1 cellular context compared by ENCODE assay signal in genomic region chr9:82313697-82314096, GRCh38.
TF ChIP-seq lines count a peak whose summit lies in the region.

No MANE protein-coding gene starts in this region.

TF ChIP-seq in HepG2, 621 proteins besides CTCF, POLR2A, EP300 and RAD21 (continued from another document and continues in another):
- TF ChIP-seq ZMYM4 (CRISPR knock-in tag; IDR thresholded peaks at IDR 0.05) (peak; percentile 28; the same call in 1 of the 2 replicates), ZNF644 (CRISPR knock-in tag; IDR thresholded peaks at IDR 0.05; ENCODE audit: low read depth) (peak; percentile 63; the same call in 1 of the 2 replicates), PHF21A (CRISPR knock-in tag; IDR thresholded peaks at IDR 0.05) (no peak), KLF6 (CRISPR knock-in tag; IDR thresholded peaks at IDR 0.05) (no peak), ZMAT3 (CRISPR knock-in tag; conservative IDR thresholded peaks at IDR 0.05) (no peak), ZNF331 (CRISPR knock-in tag; IDR thresholded peaks at IDR 0.05) (peak; percentile 68; the same call in 1 of the 2 replicates), HNF4A (CRISPR knock-in tag; IDR thresholded peaks at IDR 0.05) (peak; percentile 83), HOXA7 (CRISPR knock-in tag; IDR thresholded peaks at IDR 0.05) (no peak), ZSCAN5A (CRISPR knock-in tag; IDR thresholded peaks at IDR 0.05; ENCODE audit: borderline replicate concordance) (no peak), FOSL2 (CRISPR knock-in tag; IDR thresholded peaks at IDR 0.05) (peak; percentile 22; the same call in 1 of the 2 replicates), CCAR2 (optimal IDR thresholded peaks at IDR 0.05; ENCODE audit: low read depth, low read length) (no peak), CEBPG (CRISPR knock-in tag; IDR thresholded peaks at IDR 0.05) (peak; percentile 75), STAG1 (CRISPR knock-in tag; IDR thresholded peaks at IDR 0.05) (no peak), ZNF773 (CRISPR knock-in tag; IDR thresholded peaks at IDR 0.05; ENCODE audit: borderline replicate concordance) (no peak), HMG20A (CRISPR knock-in tag; IDR thresholded peaks at IDR 0.05; ENCODE audit: borderline replicate concordance) (no peak), MAF1 (CRISPR knock-in tag; IDR thresholded peaks at IDR 0.05; ENCODE audit: borderline replicate concordance) (no peak), ZNF672 (CRISPR knock-in tag; IDR thresholded peaks at IDR 0.05) (no peak), ZNF558 (CRISPR knock-in tag; IDR thresholded peaks at IDR 0.05; ENCODE audit: borderline replicate concordance) (no peak), MAFG (CRISPR knock-in tag; IDR thresholded peaks at IDR 0.05) (no peak), NRL (CRISPR knock-in tag; IDR thresholded peaks at IDR 0.05; ENCODE audit: borderline replicate concordance) (no peak), FOXA1 (IDR thresholded peaks at IDR 0.05) (no peak), FOXA1 (CRISPR knock-in tag; IDR thresholded peaks at IDR 0.05) (peak; percentile 42), HHEX (CRISPR knock-in tag; IDR thresholded peaks at IDR 0.05) (no peak), ZNF549 (CRISPR knock-in tag; IDR thresholded peaks at IDR 0.05) (no peak), ADNP (CRISPR knock-in tag; IDR thresholded peaks at IDR 0.05) (no peak), CEBPB (IDR thresholded peaks at IDR 0.05; ENCODE audit: borderline replicate concordance, low read depth, low read length) (peak; percentile 74; the same call in 1 of the 2 replicates), PPARG (CRISPR knock-in tag; conservative IDR thresholded peaks at IDR 0.05) (0 out of 2 replicates have a peak, but pooled peaks have one; percentile 41), ZNF615 (CRISPR knock-in tag; IDR thresholded peaks at IDR 0.05; ENCODE audit: borderline replicate concordance) (no peak), MXI1 (IDR thresholded peaks at IDR 0.05; ENCODE audit: borderline replicate concordance, low read depth, low read length) (no peak), RFX5 (IDR thresholded peaks at IDR 0.05; ENCODE audit: low read depth, low read length) (no peak), FOXA3 (CRISPR knock-in tag; IDR thresholded peaks at IDR 0.05) (peak; percentile 32; the same call in 1 of the 2 replicates), RXRB (CRISPR knock-in tag; IDR thresholded peaks at IDR 0.05; ENCODE audit: borderline replicate concordance) (peak; percentile 48), RARA (CRISPR knock-in tag; IDR thresholded peaks at IDR 0.05) (peak; percentile 39; the same call in 1 of the 2 replicates), ZFY (CRISPR knock-in tag; IDR thresholded peaks at IDR 0.05) (no peak), ZBTB14 (CRISPR knock-in tag; IDR thresholded peaks at IDR 0.05) (no peak), AHR (CRISPR knock-in tag; IDR thresholded peaks at IDR 0.05) (no peak), NR3C1 (CRISPR knock-in tag; IDR thresholded peaks at IDR 0.05) (no peak), FOXJ3 (CRISPR knock-in tag; IDR thresholded peaks at IDR 0.05; ENCODE audit: borderline replicate concordance) (0 out of 2 replicates have a peak, but pooled peaks have one; percentile 22), JUN (CRISPR knock-in tag; IDR thresholded peaks at IDR 0.05) (no peak), SOX5 (CRISPR knock-in tag; IDR thresholded peaks at IDR 0.05; ENCODE audit: borderline replicate concordance) (no peak), SMC3 (IDR thresholded peaks at IDR 0.05; ENCODE audit: low read length) (no peak), SP140L (CRISPR knock-in tag; IDR thresholded peaks at IDR 0.05; ENCODE audit: borderline replicate concordance) (no peak), FOXP1 (IDR thresholded peaks at IDR 0.05) (no peak), FOXP1 (CRISPR knock-in tag; IDR thresholded peaks at IDR 0.05) (0 out of 2 replicates have a peak, but pooled peaks have one; percentile 54), ZNF3 (CRISPR knock-in tag; IDR thresholded peaks at IDR 0.05) (no peak), BCL6 (CRISPR knock-in tag; IDR thresholded peaks at IDR 0.05) (peak; percentile 89), ZNF274 (CRISPR knock-in tag; IDR thresholded peaks at IDR 0.05) (no peak), SMARCC2 (IDR thresholded peaks at IDR 0.05) (no peak), ATRX (CRISPR knock-in tag; IDR thresholded peaks at IDR 0.05; ENCODE audit: borderline replicate concordance) (no peak), TAF15 (IDR thresholded peaks at IDR 0.05; ENCODE audit: low read depth, low read length, poor library complexity, severe bottlenecking) (no peak), SETDB1 (CRISPR knock-in tag; IDR thresholded peaks at IDR 0.05; ENCODE audit: borderline replicate concordance) (no peak), ZIK1 (CRISPR knock-in tag; IDR thresholded peaks at IDR 0.05; ENCODE audit: borderline replicate concordance, low read depth) (no peak), STAT6 (CRISPR knock-in tag; IDR thresholded peaks at IDR 0.05; ENCODE audit: borderline replicate concordance) (no peak), ZFP36L1 (CRISPR knock-in tag; IDR thresholded peaks at IDR 0.05) (no peak), IKZF4 (CRISPR knock-in tag; IDR thresholded peaks at IDR 0.05; ENCODE audit: borderline replicate concordance, low read depth, not compliant biosample characterization) (no peak), SNAPC2 (CRISPR knock-in tag; IDR thresholded peaks at IDR 0.05) (no peak), ZNF17 (CRISPR knock-in tag; IDR thresholded peaks at IDR 0.05) (no peak)
- TF ChIP-seq, protein P1, sequence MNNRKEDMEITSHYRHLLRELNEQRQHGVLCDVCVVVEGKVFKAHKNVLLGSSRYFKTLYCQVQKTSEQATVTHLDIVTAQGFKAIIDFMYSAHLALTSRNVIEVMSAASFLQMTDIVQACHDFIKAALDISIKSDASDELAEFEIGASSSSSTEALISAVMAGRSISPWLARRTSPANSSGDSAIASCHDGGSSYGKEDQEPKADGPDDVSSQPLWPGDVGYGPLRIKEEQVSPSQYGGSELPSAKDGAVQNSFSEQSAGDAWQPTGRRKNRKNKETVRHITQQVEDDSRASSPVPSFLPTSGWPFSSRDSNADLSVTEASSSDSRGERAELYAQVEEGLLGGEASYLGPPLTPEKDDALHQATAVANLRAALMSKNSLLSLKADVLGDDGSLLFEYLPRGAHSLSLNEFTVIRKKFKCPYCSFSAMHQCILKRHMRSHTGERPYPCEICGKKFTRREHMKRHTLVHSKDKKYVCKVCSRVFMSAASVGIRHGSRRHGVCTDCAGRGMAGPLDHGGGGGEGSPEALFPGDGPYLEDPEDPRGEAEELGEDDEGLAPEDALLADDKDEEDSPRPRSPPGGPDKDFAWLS (CRISPR knock-in tag; IDR thresholded peaks at IDR 0.05; ENCODE audit: borderline replicate concordance) = no peak
- TF ChIP-seq, protein P2, sequence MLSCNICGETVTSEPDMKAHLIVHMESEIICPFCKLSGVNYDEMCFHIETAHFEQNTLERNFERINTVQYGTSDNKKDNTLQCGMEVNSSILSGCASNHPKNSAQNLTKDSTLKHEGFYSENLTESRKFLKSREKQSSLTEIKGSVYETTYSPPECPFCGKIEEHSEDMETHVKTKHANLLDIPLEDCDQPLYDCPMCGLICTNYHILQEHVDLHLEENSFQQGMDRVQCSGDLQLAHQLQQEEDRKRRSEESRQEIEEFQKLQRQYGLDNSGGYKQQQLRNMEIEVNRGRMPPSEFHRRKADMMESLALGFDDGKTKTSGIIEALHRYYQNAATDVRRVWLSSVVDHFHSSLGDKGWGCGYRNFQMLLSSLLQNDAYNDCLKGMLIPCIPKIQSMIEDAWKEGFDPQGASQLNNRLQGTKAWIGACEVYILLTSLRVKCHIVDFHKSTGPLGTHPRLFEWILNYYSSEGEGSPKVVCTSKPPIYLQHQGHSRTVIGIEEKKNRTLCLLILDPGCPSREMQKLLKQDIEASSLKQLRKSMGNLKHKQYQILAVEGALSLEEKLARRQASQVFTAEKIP (CRISPR knock-in tag; IDR thresholded peaks at IDR 0.05; ENCODE audit: borderline replicate concordance) = no peak
- TF ChIP-seq, protein P3, sequence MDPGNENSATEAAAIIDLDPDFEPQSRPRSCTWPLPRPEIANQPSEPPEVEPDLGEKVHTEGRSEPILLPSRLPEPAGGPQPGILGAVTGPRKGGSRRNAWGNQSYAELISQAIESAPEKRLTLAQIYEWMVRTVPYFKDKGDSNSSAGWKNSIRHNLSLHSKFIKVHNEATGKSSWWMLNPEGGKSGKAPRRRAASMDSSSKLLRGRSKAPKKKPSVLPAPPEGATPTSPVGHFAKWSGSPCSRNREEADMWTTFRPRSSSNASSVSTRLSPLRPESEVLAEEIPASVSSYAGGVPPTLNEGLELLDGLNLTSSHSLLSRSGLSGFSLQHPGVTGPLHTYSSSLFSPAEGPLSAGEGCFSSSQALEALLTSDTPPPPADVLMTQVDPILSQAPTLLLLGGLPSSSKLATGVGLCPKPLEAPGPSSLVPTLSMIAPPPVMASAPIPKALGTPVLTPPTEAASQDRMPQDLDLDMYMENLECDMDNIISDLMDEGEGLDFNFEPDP (CRISPR knock-in tag; conservative IDR thresholded peaks at IDR 0.05) = no peak
- TF ChIP-seq, protein P4, sequence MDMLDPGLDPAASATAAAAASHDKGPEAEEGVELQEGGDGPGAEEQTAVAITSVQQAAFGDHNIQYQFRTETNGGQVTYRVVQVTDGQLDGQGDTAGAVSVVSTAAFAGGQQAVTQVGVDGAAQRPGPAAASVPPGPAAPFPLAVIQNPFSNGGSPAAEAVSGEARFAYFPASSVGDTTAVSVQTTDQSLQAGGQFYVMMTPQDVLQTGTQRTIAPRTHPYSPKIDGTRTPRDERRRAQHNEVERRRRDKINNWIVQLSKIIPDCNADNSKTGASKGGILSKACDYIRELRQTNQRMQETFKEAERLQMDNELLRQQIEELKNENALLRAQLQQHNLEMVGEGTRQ (IDR thresholded peaks at IDR 0.05; ENCODE audit: low read depth, low read length) = no peak
- TF ChIP-seq, protein P4 (CRISPR knock-in tag; IDR thresholded peaks at IDR 0.05; ENCODE audit: borderline replicate concordance) = no peak
- TF ChIP-seq, protein P5, sequence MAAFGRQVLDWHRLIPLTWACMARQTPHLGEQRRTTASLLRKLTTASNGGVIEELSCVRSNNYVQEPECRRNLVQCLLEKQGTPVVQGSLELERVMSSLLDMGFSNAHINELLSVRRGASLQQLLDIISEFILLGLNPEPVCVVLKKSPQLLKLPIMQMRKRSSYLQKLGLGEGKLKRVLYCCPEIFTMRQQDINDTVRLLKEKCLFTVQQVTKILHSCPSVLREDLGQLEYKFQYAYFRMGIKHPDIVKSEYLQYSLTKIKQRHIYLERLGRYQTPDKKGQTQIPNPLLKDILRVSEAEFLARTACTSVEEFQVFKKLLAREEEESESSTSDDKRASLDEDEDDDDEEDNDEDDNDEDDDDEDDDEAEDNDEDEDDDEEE (CRISPR knock-in tag; IDR thresholded peaks at IDR 0.05) = no peak
- TF ChIP-seq, protein P6, sequence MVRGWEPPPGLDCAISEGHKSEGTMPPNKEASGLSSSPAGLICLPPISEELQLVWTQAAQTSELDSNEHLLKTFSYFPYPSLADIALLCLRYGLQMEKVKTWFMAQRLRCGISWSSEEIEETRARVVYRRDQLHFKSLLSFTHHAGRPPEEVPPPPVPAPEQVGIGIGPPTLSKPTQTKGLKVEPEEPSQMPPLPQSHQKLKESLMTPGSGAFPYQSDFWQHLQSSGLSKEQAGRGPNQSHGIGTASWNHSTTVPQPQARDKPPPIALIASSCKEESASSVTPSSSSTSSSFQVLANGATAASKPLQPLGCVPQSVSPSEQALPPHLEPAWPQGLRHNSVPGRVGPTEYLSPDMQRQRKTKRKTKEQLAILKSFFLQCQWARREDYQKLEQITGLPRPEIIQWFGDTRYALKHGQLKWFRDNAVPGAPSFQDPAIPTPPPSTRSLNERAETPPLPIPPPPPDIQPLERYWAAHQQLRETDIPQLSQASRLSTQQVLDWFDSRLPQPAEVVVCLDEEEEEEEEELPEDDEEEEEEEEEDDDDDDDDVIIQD (CRISPR knock-in tag; IDR thresholded peaks at IDR 0.05; ENCODE audit: low read depth) = peak; percentile 46; the same call in 1 of the 2 replicates
